Comparison of ENCODE assay signal across 12 cellular contexts in the genomic region with DNA sequence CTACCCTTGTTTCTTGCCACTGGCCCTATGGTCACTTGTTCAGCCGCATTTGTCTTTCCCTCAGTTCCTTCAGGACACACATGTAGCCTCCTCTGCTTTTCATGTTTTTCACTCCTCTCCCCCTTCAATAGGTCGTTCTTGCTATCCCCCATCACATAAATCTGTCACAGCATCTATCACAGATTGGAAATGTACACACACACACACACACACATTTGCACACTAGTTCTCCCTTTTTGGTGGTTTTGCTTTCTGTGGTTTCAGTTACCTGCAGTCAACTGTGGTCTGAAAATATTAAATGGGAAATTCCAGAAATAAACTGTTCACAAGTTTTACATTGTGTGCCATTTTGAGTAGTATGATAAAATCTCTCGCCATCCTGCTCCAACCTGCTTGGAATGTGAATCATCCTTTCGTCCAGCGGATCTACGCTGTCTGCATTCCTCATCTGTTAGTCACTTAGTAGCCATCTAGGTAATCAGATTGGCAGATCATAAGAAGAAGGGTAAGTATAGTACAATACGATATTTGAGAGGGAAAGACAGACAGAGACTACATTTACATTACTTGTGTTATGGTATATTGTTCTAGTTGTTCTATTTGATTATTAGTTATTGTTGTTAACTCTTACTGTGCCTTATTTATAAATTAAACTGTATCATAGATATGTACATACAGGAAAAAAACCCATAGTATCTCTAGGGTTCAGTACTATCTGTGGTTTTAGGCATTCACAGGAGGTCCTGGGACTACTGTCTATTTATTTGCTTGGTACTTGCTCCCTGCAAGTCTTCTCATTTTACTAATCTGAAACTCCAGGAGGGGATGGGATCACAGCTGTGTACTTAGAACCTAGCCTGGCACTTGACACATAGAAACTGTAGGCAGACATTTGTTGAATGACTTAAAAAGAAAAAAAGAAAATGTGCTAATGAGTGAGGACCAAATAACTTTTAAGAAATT.
DNase-seq lines count a peak whose midpoint lies in the region; ATAC-seq and TF ChIP-seq lines count a peak whose summit lies in the region.
"Had no signal": no experiment of that assay in that cellular context is flagged by ENCODE, and none has a peak within 500 bp of the region (broad histone marks: within the 10 kb centered on the region; RNA-seq: fewer than 3 reads in every experiment).

No MANE protein-coding gene starts in this region.

- no peak overlapping the region for H3K9ac ChIP-seq in adipocyte (ENCODE audit: low read length)

- no peak overlapping the region for H3K4me3 ChIP-seq in AG09309 (ENCODE audit: control insufficient read depth, low read depth, low read length)
- H3K4me3 ChIP-seq in adipocyte (ENCODE audit: low read length), result no peak overlapping the region
- H3K4me3 ChIP-seq: lower lobe of right lung, spleen had no signal

- DNase-seq in AG09309 (ENCODE audit: low read depth) (peak; percentile 24), adipocyte (ENCODE audit: low read depth) (peak; percentile 60), iris pigment epithelial cell (ENCODE audit: low read depth) (peak; percentile 87), NCI-H187 treated with DMSO at 0.1 percent for 48 hours (lab: John Stamatoyannopoulos, UW) (no peak), DMS79 treated with DMSO at 0.1 percent for 48 hours (lab: John Stamatoyannopoulos, UW) (no peak)
- no peak for DNase-seq in activated CD8-positive, alpha-beta memory T cell treated with anti-CD3 and anti-CD28 coated beads, Interleukin-2, amount 50 U/mL, for 4 hours
- DNase-seq: activated effector memory CD4-positive, alpha-beta T cell treated with Interleukin-2 at 50 U/mL for 16 hours; lower lobe of right lung; NCI-H526; spleen had no signal

- H3K4me1 ChIP-seq in adipocyte (ENCODE audit: control insufficient read depth, insufficient read depth, low read length), result no peaks in the 10 kb centered on the region
- H3K4me1 ChIP-seq: lower lobe of right lung, spleen had no signal

- H3K36me3 ChIP-seq in adipocyte (ENCODE audit: control insufficient read depth, insufficient read depth, low read length, severe bottlenecking), result no peaks in the 10 kb centered on the region
- H3K36me3 ChIP-seq: lower lobe of right lung, spleen had no signal

- TF ChIP-seq CTCF in AG09309 (IDR thresholded peaks at IDR 0.05; ENCODE audit: control insufficient read depth, insufficient read depth, low read depth, low read length, missing control alignments), result no peak

- no peaks in the 10 kb centered on the region for H3K27me3 ChIP-seq in adipocyte (replicated peaks; ENCODE audit: control insufficient read depth, insufficient read depth, low read length)
- H3K27me3 ChIP-seq: spleen had no signal

- no peaks in the 10 kb centered on the region for H3K9me3 ChIP-seq in adipocyte (ENCODE audit: control insufficient read depth, low read length)
- H3K9me3 ChIP-seq: lower lobe of right lung, spleen had no signal

- ATAC-seq in HG02759 (IDR thresholded peaks at IDR 0.05; ENCODE audit: unreplicated experiment) (peak; percentile 36), HG03135 (IDR thresholded peaks at IDR 0.05; ENCODE audit: unreplicated experiment) (no peak)

Comparison
In these comparisons a context has a peak if more than half of its experiments do, and no peak if none do; other contexts are left out.
1. DNase-seq: peak in AG09309 (single experiment), adipocyte (single experiment) and iris pigment epithelial cell (single experiment); none in NCI-H187 treated with DMSO at 0.1 percent for 48 hours (single experiment), activated CD8-positive, alpha-beta memory T cell treated with anti-CD3 and anti-CD28 coated beads, Interleukin-2, amount 50 U/mL, for 4 hours (single experiment) and DMS79 treated with DMSO at 0.1 percent for 48 hours (single experiment).